ENCODE assay signal across 8 cellular contexts in genomic region chr15:80418892-80419537, GRCh38. TPM values are rescaled to one million over a fixed set of nuclear protein-coding genes. Genes with fewer than 3 reads are reported as not detected.
A peak's percentile ranks its signal among the peaks of the same experiment; 100 is the strongest.
DNase-seq lines count a peak whose midpoint lies in the region; ATAC-seq and TF ChIP-seq lines count a peak whose summit lies in the region.

No MANE protein-coding gene starts in this region.

- TF ChIP-seq CTCF in GM12864 (IDR thresholded peaks at IDR 0.05; ENCODE audit: low read depth, low read length, missing control alignments), result peak; percentile 80
- peak; percentile 38 for TF ChIP-seq CTCF in coronary artery (IDR thresholded peaks at IDR 0.05)
- TF ChIP-seq CTCF in mucosa of descending colon (IDR thresholded peaks at IDR 0.05), result peak; percentile 44

- DNase-seq in ACHN (peak; percentile 63), GM12864 (ENCODE audit: low read depth) (peak; percentile 8), NCI-H82 treated with DMSO at 0.1 percent for 48 hours (lab: John Stamatoyannopoulos, UW; ENCODE audit: unreplicated experiment) (peak; percentile 11), coronary artery (ENCODE audit: low spot score) (no peak), mucosa of descending colon (peak in 1 of 3 donors; percentile 50)
- DNase-seq in activated CD4-positive, CD25-positive, alpha-beta regulatory T cell (lab: John Stamatoyannopoulos, UW), result no peak

- intact Hi-C loops in mucosa of descending colon (cut with DNase I, micrococcal nuclease), result no loop called here

- no peaks in the 10 kb centered on the region for H3K36me3 ChIP-seq in mucosa of descending colon (ENCODE audit: low read depth)

- no peak overlapping the region for H3K27ac ChIP-seq in coronary artery

- H3K9me3 ChIP-seq in mucosa of descending colon, result no peaks in the 10 kb centered on the region

- in situ Hi-C loops in ACHN (cut with HindIII; ENCODE audit: low pct_ligation_motif_present, low pct_unique_long_range_greater_than_20kb, low sequenced_read_pairs), result no loop called here

- H3K4me3 ChIP-seq in GM12864 (ENCODE audit: low read depth, low read length), result no peak overlapping the region
- H3K4me3 ChIP-seq in coronary artery, result no peak overlapping the region
- H3K4me3 ChIP-seq in mucosa of descending colon, result no peak overlapping the region

- no peaks in the 10 kb centered on the region for H3K4me1 ChIP-seq in mucosa of descending colon (ENCODE audit: low read depth)

- peak; percentile 39 for ATAC-seq in mucosa of descending colon
- ATAC-seq in HG02938 (IDR thresholded peaks at IDR 0.05; ENCODE audit: unreplicated experiment), result no peak
- no peak for ATAC-seq in HG03196 (IDR thresholded peaks at IDR 0.05; ENCODE audit: unreplicated experiment)

RNA-seq across cellular contexts. Expression of gene ARNT2, which starts 14.8 kb away (rescaled TPM):
- total RNA-seq in mucosa of descending colon, result 10 to 100 TPM in 1 of 3 donors, 1 to 10 TPM in 2; 2.8 to 11.1 (median 3.2) TPM

Comparison
In these comparisons a context has a peak if more than half of its experiments do, and no peak if none do; other contexts are left out.
1. DNase-seq: peak in ACHN (single experiment), GM12864 (single experiment) and NCI-H82 treated with DMSO at 0.1 percent for 48 hours (single experiment); none in coronary artery (single experiment) and activated CD4-positive, CD25-positive, alpha-beta regulatory T cell (0 of 4).
2. Peak in every context shown above with its lines, with median percentiles within 50 percentile points of each other: CTCF ChIP-seq.